8 cellular contexts compared by ENCODE assay signal in the genomic region with DNA sequence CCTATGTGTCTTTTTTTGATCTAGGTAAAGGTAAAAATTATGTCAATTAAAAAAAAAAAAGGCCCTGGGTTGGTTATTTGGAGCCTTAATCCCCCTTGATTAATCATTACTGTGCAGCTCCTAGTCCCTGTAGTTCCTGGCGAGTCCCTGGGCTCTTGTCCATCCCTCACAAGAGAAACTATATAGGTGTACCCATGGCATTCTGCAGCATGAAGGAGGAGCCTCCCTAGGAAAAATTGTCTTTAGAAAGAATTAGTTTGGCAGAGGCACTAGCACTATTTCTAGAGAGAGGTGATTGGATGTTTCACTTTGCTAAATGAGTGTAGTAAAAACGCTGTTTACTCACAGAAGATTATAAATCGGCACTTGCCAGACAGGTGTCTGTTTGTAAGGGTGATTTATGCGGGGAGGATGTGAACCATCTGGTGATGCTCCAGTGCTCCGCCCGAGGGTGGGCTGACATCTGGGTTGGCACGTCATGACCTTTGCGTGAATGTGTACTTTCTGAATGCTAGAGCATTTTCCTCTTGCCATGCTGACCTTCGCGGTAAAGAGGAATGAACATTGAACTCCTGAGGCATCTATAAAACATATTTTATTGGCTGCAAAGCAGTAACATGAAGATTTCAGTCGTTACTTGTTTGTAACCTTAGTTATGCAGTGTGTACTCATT. TPM values are rescaled to one million over a fixed set of nuclear protein-coding genes. Genes with fewer than 3 reads are reported as not detected.
DNase-seq lines count a peak whose midpoint lies in the region; ATAC-seq lines count a peak whose summit lies in the region.

No MANE protein-coding gene starts in this region.

- H3K18ac ChIP-seq in trophoblast cell (ENCODE audit: low read length) = no peak overlapping the region

- H3K27ac ChIP-seq in trophoblast cell (ENCODE audit: low read depth, low read length) = no peak overlapping the region

- H3K4me2 ChIP-seq in trophoblast cell (ENCODE audit: low read length) = no peak overlapping the region

- H3K4me3 Mint-ChIP-seq in activated T-cell treated with anti-CD3 and anti-CD28 coated beads, Interleukin-2, amount 50 U/mL, for 4 hours = peak overlapping the region; percentile 41

- H3K9ac ChIP-seq in trophoblast cell (ENCODE audit: low read length) = no peak overlapping the region

- WGBS in trophoblast cell (ENCODE audit: extremely low coverage, insufficient coverage, insufficient read length) = no CpG with 5 or more reads among the region's 11 CpGs

- no peak overlapping the region for H2AFZ ChIP-seq in trophoblast cell (ENCODE audit: insufficient read depth, low read length, poor library complexity)

- no peak overlapping the region for H3K23ac ChIP-seq in trophoblast cell (ENCODE audit: low read length)

- no peaks in the 10 kb centered on the region for H3K4me1 ChIP-seq in trophoblast cell (ENCODE audit: control insufficient read depth in 1 of 2, insufficient read depth in 2 of 2, low read length in 2 of 2)

- no peak overlapping the region for H3K14ac ChIP-seq in trophoblast cell (ENCODE audit: low read length)

- no peak overlapping the region for H4K8ac ChIP-seq in trophoblast cell (ENCODE audit: low read depth, low read length)

- H2BK12ac ChIP-seq in trophoblast cell (ENCODE audit: low read length) = no peak overlapping the region

- no peak overlapping the region for H2AK5ac ChIP-seq in trophoblast cell (ENCODE audit: low read length)

- no peak overlapping the region for H4K91ac ChIP-seq in trophoblast cell (ENCODE audit: low read depth, low read length)

- H3K4me3 ChIP-seq in trophoblast cell (ENCODE audit: low read depth, low read length) (no peak overlapping the region), MG63 (no peak overlapping the region)

- H3K9me3 ChIP-seq in trophoblast cell (ENCODE audit: insufficient read depth, low read depth, low read length) (no peaks in the 10 kb centered on the region), MG63 (no peaks in the 10 kb centered on the region)

- no peaks in the 10 kb centered on the region for H3K79me2 ChIP-seq in trophoblast cell (ENCODE audit: control insufficient read depth, insufficient read depth, low read length, poor library complexity)

- no peak overlapping the region for H2BK120ac ChIP-seq in trophoblast cell (ENCODE audit: insufficient read depth, low read length, poor library complexity)

- H3K27me3 ChIP-seq in trophoblast cell (ENCODE audit: insufficient read depth, low read length) = no peaks in the 10 kb centered on the region
- no peaks in the 10 kb centered on the region for H3K27me3 ChIP-seq in MG63

- no peaks in the 10 kb centered on the region for H3K27me3 Mint-ChIP-seq in activated T-cell treated with anti-CD3 and anti-CD28 coated beads, Interleukin-2, amount 50 U/mL, for 4 hours (ENCODE audit: low read depth)

- no peak overlapping the region for H2BK5ac ChIP-seq in trophoblast cell (ENCODE audit: low read depth, low read length, poor library complexity)

- H4K12ac ChIP-seq in trophoblast cell (ENCODE audit: low read depth, low read length) = no peak overlapping the region

- H3K4ac ChIP-seq in trophoblast cell (ENCODE audit: low read depth, low read length) = no peak overlapping the region

- peak; percentile 22 for DNase-seq in DMS 273 treated with DMSO at 0.1 percent for 48 hours (lab: John Stamatoyannopoulos, UW)
- DNase-seq in activated T-cell treated with anti-CD3 and anti-CD28 coated beads, Interleukin-2, amount 50 U/mL, for 4 hours = peak; percentile 42
- DNase-seq in trophoblast cell = peak; percentile 48 to 63
- no peak for DNase-seq in effector CD4-positive, alpha-beta T cell
- no peak for DNase-seq in MG63
- DNase-seq in hippocampal formation (lab: John Stamatoyannopoulos, UW) = no peak

- no peaks in the 10 kb centered on the region for H3K9me3 Mint-ChIP-seq in activated T-cell treated with anti-CD3 and anti-CD28 coated beads, Interleukin-2, amount 50 U/mL, for 4 hours

- ATAC-seq in GM19395 (IDR thresholded peaks at IDR 0.05; ENCODE audit: unreplicated experiment) = peak; percentile 80
- peak; percentile 86 for ATAC-seq in HG03432 (IDR thresholded peaks at IDR 0.05; ENCODE audit: unreplicated experiment)
- peak; percentile 75 to 77 for ATAC-seq in activated T-cell treated with anti-CD3 and anti-CD28 coated beads, Interleukin-2, amount 50 U/mL, for 4 hours

- H3K36me3 ChIP-seq in trophoblast cell (ENCODE audit: control insufficient read depth in 1 of 2, insufficient read depth in 2 of 2, low read length in 2 of 2) (no peaks in the 10 kb centered on the region), MG63 (no peaks in the 10 kb centered on the region)

- peaks cover 91% of the 10 kb centered on the region for H3K4me1 Mint-ChIP-seq in activated T-cell treated with anti-CD3 and anti-CD28 coated beads, Interleukin-2, amount 50 U/mL, for 4 hours (ENCODE audit: low read depth)

- peaks cover 5% of the 10 kb centered on the region for H3K36me3 Mint-ChIP-seq in activated T-cell treated with anti-CD3 and anti-CD28 coated beads, Interleukin-2, amount 50 U/mL, for 4 hours (ENCODE audit: insufficient read depth)

- H3K79me1 ChIP-seq in trophoblast cell (ENCODE audit: low read length) = no peaks in the 10 kb centered on the region

RNA-seq across cellular contexts. Expression of gene PLCL2, which starts 12.6 kb away (rescaled TPM):
- 10 to 100 TPM; 12.6 to 14.2 (median 12.7) TPM for total RNA-seq in activated T-cell treated with anti-CD3 and anti-CD28 coated beads, Interleukin-2, amount 50 U/mL, for 4 hours
- polyA plus RNA-seq in trophoblast cell (2013) = 5.8 and 5.9 TPM in 2 replicates
- total RNA-seq in MG63 (2014; rRNA removed; shearing (Covaris generic); ENCODE audit: low replicate concordance) = 6.2 and 9.6 TPM in 2 replicates

Comparison
In these comparisons a context has a peak if more than half of its experiments do, and no peak if none do; other contexts are left out.
1. DNase-seq: peak in DMS 273 treated with DMSO at 0.1 percent for 48 hours (single experiment), activated T-cell treated with anti-CD3 and anti-CD28 coated beads, Interleukin-2, amount 50 U/mL, for 4 hours (single experiment) and trophoblast cell (2 of 2); none in effector CD4-positive, alpha-beta T cell (single experiment), MG63 (single experiment) and hippocampal formation (0 of 2).
2. Peak in every context shown above with its lines, with median percentiles within 50 percentile points of each other: ATAC-seq.